ENCODE assay signal across 8 cellular contexts in the genomic region with DNA sequence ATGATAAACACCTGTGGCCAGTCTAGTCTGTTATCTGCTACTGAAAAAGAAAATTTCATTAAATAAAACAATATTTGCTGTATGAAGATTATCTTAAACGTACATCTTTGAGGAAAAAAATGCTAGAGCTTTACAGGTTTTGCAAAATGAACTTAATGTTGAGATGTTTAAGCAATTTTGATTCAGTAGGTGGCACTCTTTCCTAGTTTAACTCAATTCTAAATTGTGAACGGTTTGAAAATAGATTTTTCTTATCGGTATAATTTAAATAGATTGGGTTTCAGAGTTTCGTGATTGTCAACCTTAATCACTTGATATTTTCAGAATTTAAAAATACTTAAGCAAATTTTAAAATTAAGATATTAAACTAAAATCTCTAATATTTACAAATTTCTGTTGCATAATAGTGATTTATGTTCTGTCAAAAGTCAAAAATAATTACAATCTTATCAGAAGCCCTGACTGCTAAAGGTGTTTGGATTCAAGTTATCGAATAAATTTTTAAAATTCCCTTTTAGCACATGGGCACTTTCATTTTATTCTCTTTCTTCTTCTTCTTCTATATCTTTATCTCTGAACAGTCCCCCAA. TPM values are rescaled to one million over a fixed set of nuclear protein-coding genes. Genes with fewer than 3 reads are reported as not detected.
A peak's percentile ranks its signal among the peaks of the same experiment; 100 is the strongest.
DNase-seq lines count a peak whose midpoint lies in the region; ATAC-seq and TF ChIP-seq lines count a peak whose summit lies in the region.

No MANE protein-coding gene starts in this region.

- peak; percentile 54 for TF ChIP-seq CTCF in VCaP (conservative IDR thresholded peaks at IDR 0.05)
- TF ChIP-seq CTCF in thyroid gland (IDR thresholded peaks at IDR 0.05) = peak in 5 of 6 experiments; percentile 16 to 72 (median 54)

- WGBS in thyroid gland, 2 donors = 10 to 13% methylated on average over 5 of the region's 5 CpGs

- intact Hi-C loops in thyroid gland (cut with DNase I) = loop anchor here (10.0 kb wide), 1 partner anchor 124 kb away; a partner anchor contains a TSS

- TF ChIP-seq POLR2A in thyroid gland (IDR thresholded peaks at IDR 0.05) = no peak

- H3K9me3 ChIP-seq in thyroid gland = no peaks in the 10 kb centered on the region

- H3K27ac ChIP-seq in VCaP = no peak overlapping the region
- no peak overlapping the region for H3K27ac ChIP-seq in thyroid gland

- H3K27me3 ChIP-seq in thyroid gland = no peaks in the 10 kb centered on the region

- ATAC-seq in GM18873 (IDR thresholded peaks at IDR 0.05; ENCODE audit: low FRiP score, unreplicated experiment) = no peak
- no peak for ATAC-seq in GM19395 (IDR thresholded peaks at IDR 0.05; ENCODE audit: unreplicated experiment)

- no peaks in the 10 kb centered on the region for H3K36me3 ChIP-seq in thyroid gland

- no peak overlapping the region for H3K4me3 ChIP-seq in thyroid gland (replicated peaks in 1 of 3)

- DNase-seq in DMS153 (lab: John Stamatoyannopoulos, UW) (peak; percentile 10), DMS153 treated with DMSO at 0.1 percent for 48 hours (lab: John Stamatoyannopoulos, UW; ENCODE audit: unreplicated experiment) (no peak), NAMALWA (ENCODE audit: low spot score) (peak; percentile 75), glomerular visceral epithelial cell (ENCODE audit: extremely low spot score) (peak; percentile 29), thyroid gland (no peak)

- H3K4me1 ChIP-seq in thyroid gland = no peaks in the 10 kb centered on the region

RNA-seq across cellular contexts. Expression of a gene that starts 7.0 kb away (rescaled TPM):
- total RNA-seq in thyroid gland = 10 to 100 TPM; 19.1 to 33.2 (median 27.4) TPM

RNA-seq across cellular contexts. Expression of a gene that starts 47.0 kb away (rescaled TPM):
- 100 to 1,000 TPM; 129 to 166 (median 151) TPM for total RNA-seq in thyroid gland

Comparison
In these comparisons a context has a peak if more than half of its experiments do, and no peak if none do; other contexts are left out.
1. DNase-seq: peak in DMS153 (single experiment), NAMALWA (single experiment) and glomerular visceral epithelial cell (single experiment); none in DMS153 treated with DMSO at 0.1 percent for 48 hours (single experiment) and thyroid gland (0 of 2).